9 cellular contexts compared by ENCODE assay signal in genomic region chr17:21512307-21513011, GRCh38.
DNase-seq lines count a peak whose midpoint lies in the region; ATAC-seq and TF ChIP-seq lines count a peak whose summit lies in the region.
"Had no signal": no experiment of that assay in that cellular context is flagged by ENCODE, and none has a peak within 500 bp of the region (broad histone marks: within the 10 kb centered on the region; RNA-seq: fewer than 3 reads in every experiment).

No MANE protein-coding gene starts in this region.

- intact Hi-C loops in left ventricle myocardium inferior (cut with micrococcal nuclease): loop anchor here (5.0 kb wide), 2 partner anchors 55 to 390 kb away; no protein-coding TSS in a partner anchor
- intact Hi-C loops in Right ventricle myocardium superior (cut with DNase I): loop anchor here (5.0 kb wide), 2 partner anchors 230 to 390 kb away; partner anchors contain the start of gene MAP2K3

- no peaks in the 10 kb centered on the region for H3K9me3 Mint-ChIP-seq in activated T-helper 17 cell treated with anti-CD3 and anti-CD28 coated beads, Interleukin-2, amount 50 U/mL, for 72 hours
- no peaks in the 10 kb centered on the region for H3K9me3 Mint-ChIP-seq in memory B cell

- H3K4me3 ChIP-seq in left ventricle myocardium inferior: peak overlapping the region; percentile 33
- peak overlapping the region; percentile 58 for H3K4me3 ChIP-seq in thoracic aorta
- H3K4me3 ChIP-seq: GM12878 had no signal

- no peaks in the 10 kb centered on the region for H3K36me3 ChIP-seq in left ventricle myocardium inferior
- no peaks in the 10 kb centered on the region for H3K36me3 ChIP-seq in thoracic aorta

- peaks cover 19% of the 10 kb centered on the region for H3K27me3 Mint-ChIP-seq in activated T-helper 17 cell treated with anti-CD3 and anti-CD28 coated beads, Interleukin-2, amount 50 U/mL, for 72 hours
- peaks cover 10% of the 10 kb centered on the region for H3K27me3 Mint-ChIP-seq in memory B cell

- H3K4me3 Mint-ChIP-seq in activated T-helper 17 cell treated with anti-CD3 and anti-CD28 coated beads, Interleukin-2, amount 50 U/mL, for 72 hours: peak overlapping the region; percentile 57
- H3K4me3 Mint-ChIP-seq in memory B cell: peak overlapping the region; percentile 73

- H3K4me1 ChIP-seq in left ventricle myocardium inferior (peaks cover 16% of the 10 kb centered on the region), thoracic aorta (ENCODE audit: control insufficient read depth in 1 of 2, low read depth in 2 of 2) (peaks cover 0 to 13% of the 10 kb centered on the region in 2 donors)

- H3K27ac ChIP-seq in left ventricle myocardium inferior (replicated peaks) (no peak overlapping the region), thoracic aorta (no peak overlapping the region)

- TF ChIP-seq CTCF in left ventricle myocardium inferior (IDR thresholded peaks at IDR 0.05; ENCODE audit: borderline replicate concordance) (no peak), thoracic aorta (IDR thresholded peaks at IDR 0.05) (no peak)

- H3K27me3 ChIP-seq in left ventricle myocardium inferior (ENCODE audit: low read depth) (peaks cover 1% of the 10 kb centered on the region), thoracic aorta (replicated peaks; ENCODE audit: insufficient read depth) (no peaks in the 10 kb centered on the region)

- no peaks in the 10 kb centered on the region for H3K36me3 Mint-ChIP-seq in activated T-helper 17 cell treated with anti-CD3 and anti-CD28 coated beads, Interleukin-2, amount 50 U/mL, for 72 hours (ENCODE audit: low read depth)
- H3K36me3 Mint-ChIP-seq in memory B cell: no peaks in the 10 kb centered on the region

- H3K9me3 ChIP-seq in left ventricle myocardium inferior (replicated peaks) (no peaks in the 10 kb centered on the region), thoracic aorta (no peaks in the 10 kb centered on the region)

- H3K4me1 Mint-ChIP-seq in activated T-helper 17 cell treated with anti-CD3 and anti-CD28 coated beads, Interleukin-2, amount 50 U/mL, for 72 hours: peaks cover 5% of the 10 kb centered on the region
- peaks cover 22% of the 10 kb centered on the region for H3K4me1 Mint-ChIP-seq in memory B cell

- ATAC-seq in Right ventricle myocardium superior (ENCODE audit: poor library complexity): no peak
- ATAC-seq in activated T-helper 17 cell treated with anti-CD3 and anti-CD28 coated beads, Interleukin-2, amount 50 U/mL, for 72 hours (replicated peaks): peak; percentile 14
- no peak for ATAC-seq in memory B cell (ENCODE audit: low read depth)
- no peak for ATAC-seq in thoracic aorta (ENCODE audit: insufficient number of reproducible peaks, low FRiP score, low read depth)
- ATAC-seq in HG03442 (IDR thresholded peaks at IDR 0.05; ENCODE audit: unreplicated experiment): no peak

- no peak overlapping the region for H3K27ac Mint-ChIP-seq in activated T-helper 17 cell treated with anti-CD3 and anti-CD28 coated beads, Interleukin-2, amount 50 U/mL, for 72 hours
- peak overlapping the region; percentile 51 for H3K27ac Mint-ChIP-seq in memory B cell

- DNase-seq in left ventricle myocardium inferior (no peak), Right ventricle myocardium superior (no peak), memory B cell (ENCODE audit: low spot score in 2 of 2) (peak in 1 of 2 donors; percentile 22), thoracic aorta (ENCODE audit: low spot score) (no peak), Kasumi-1 (lab: John Stamatoyannopoulos, UW) (no peak), GM19240 (ENCODE audit: insufficient read length, low spot score) (no peak)
